ENCODE assay signal across 10 cellular contexts in the genomic region with DNA sequence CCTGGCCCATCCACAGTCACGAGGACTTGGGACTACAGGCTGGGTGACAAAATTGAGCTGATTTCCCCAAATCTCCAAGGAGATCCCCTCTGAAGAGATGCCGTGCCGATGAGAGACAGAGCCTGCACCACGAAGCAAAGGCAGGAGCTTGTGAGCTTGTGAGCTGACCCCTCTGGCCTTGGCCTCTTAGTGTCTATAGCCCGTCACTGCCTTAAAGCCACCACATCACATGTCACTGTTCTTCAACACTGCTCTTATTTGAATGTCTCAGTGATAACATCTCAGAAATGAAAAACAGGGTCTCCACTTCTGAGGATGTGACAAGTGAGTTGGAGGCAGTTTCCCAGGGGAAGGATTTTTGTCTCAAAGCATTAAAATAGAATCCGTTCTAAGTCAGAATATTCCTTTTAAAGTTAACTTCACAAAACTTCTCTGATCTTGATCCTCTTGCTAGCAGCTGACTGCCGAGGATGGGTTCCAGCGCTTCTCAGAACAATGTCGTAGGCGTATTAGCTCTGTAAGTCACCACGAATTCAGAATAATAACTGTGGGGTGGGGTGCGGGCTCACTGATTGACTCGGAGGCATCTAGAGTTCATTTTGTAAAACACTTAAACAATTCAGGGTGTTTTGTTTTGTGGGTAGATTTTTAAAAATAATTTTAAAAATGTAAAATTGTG. TPM values are rescaled to one million over a fixed set of nuclear protein-coding genes. Genes with fewer than 3 reads are reported as not detected.
DNase-seq lines count a peak whose midpoint lies in the region; ATAC-seq and TF ChIP-seq lines count a peak whose summit lies in the region.
"Had no signal": no experiment of that assay in that cellular context is flagged by ENCODE, and none has a peak within 500 bp of the region (broad histone marks: within the 10 kb centered on the region; RNA-seq: fewer than 3 reads in every experiment).

No MANE protein-coding gene starts in this region.

- ATAC-seq in HG02870 (IDR thresholded peaks at IDR 0.05; ENCODE audit: unreplicated experiment): peak; percentile 72

- no peak for TF ChIP-seq CTCF in AG10803 (conservative IDR thresholded peaks at IDR 0.05; ENCODE audit: low read length)
- TF ChIP-seq CTCF in right atrium auricular region (IDR thresholded peaks at IDR 0.05): no peak

- H3K27ac ChIP-seq in right atrium auricular region: peak overlapping the region; percentile 10 to 40
- H3K27ac ChIP-seq: SJSA1 had no signal

- no peak overlapping the region for H3K4me3 ChIP-seq in AG10803 (ENCODE audit: low read length)
- H3K4me3 ChIP-seq in right atrium auricular region: no peak overlapping the region
- H3K4me3 ChIP-seq: SJSA1 had no signal

- no peaks in the 10 kb centered on the region for H3K9me3 ChIP-seq in right atrium auricular region
- H3K9me3 ChIP-seq: neutrophil, SJSA1 had no signal

- H3K27me3 ChIP-seq in right atrium auricular region: no peaks in the 10 kb centered on the region
- H3K27me3 ChIP-seq: neutrophil, SJSA1 had no signal

- DNase-seq in AG10803 (ENCODE audit: low read depth) (peak; percentile 20), activated T-cell treated with anti-CD3 and anti-CD28 coated beads for 24 hours (ENCODE audit: low read depth) (peak; percentile 67), right atrium auricular region (ENCODE audit: low spot score) (no peak), NCI-H69 (lab: John Stamatoyannopoulos, UW) (no peak), NCI-H2107 treated with DMSO at 0.1 percent for 48 hours (lab: John Stamatoyannopoulos, UW; ENCODE audit: unreplicated experiment) (no peak), DMS53 treated with DMSO at 0.1 percent for 48 hours (lab: John Stamatoyannopoulos, UW; ENCODE audit: unreplicated experiment) (no peak)
- peak; percentile 64 for DNase-seq in stimulated activated CD8-positive, alpha-beta memory T cell treated with anti-CD3 and anti-CD28 coated beads, Interleukin-7, amount 100 ng/mL, for 4 hours (ENCODE audit: low read depth in 2 of 2)

- peaks cover 0 to 32% of the 10 kb centered on the region in 2 donors for H3K4me1 ChIP-seq in right atrium auricular region
- H3K4me1 ChIP-seq: SJSA1 had no signal

- no peaks in the 10 kb centered on the region for H3K36me3 ChIP-seq in right atrium auricular region
- H3K36me3 ChIP-seq: neutrophil, SJSA1 had no signal

RNA-seq across cellular contexts. Expression of gene CHST11, which starts 37.5 kb away (rescaled TPM):
- 10 to 100 TPM in 1 of 2 donors, 1 to 10 TPM in 1; 7.8 to 11.9 TPM for total RNA-seq in right atrium auricular region

Comparison
In these comparisons a context has a peak if more than half of its experiments do, and no peak if none do; other contexts are left out.
1. DNase-seq: peak in AG10803 (single experiment), activated T-cell treated with anti-CD3 and anti-CD28 coated beads for 24 hours (single experiment) and stimulated activated CD8-positive, alpha-beta memory T cell treated with anti-CD3 and anti-CD28 coated beads, Interleukin-7, amount 100 ng/mL, for 4 hours (2 of 2); none in right atrium auricular region (single experiment), NCI-H69 (single experiment), NCI-H2107 treated with DMSO at 0.1 percent for 48 hours (single experiment) and DMS53 treated with DMSO at 0.1 percent for 48 hours (single experiment).